15 cellular contexts compared by ENCODE assay signal in the genomic region with DNA sequence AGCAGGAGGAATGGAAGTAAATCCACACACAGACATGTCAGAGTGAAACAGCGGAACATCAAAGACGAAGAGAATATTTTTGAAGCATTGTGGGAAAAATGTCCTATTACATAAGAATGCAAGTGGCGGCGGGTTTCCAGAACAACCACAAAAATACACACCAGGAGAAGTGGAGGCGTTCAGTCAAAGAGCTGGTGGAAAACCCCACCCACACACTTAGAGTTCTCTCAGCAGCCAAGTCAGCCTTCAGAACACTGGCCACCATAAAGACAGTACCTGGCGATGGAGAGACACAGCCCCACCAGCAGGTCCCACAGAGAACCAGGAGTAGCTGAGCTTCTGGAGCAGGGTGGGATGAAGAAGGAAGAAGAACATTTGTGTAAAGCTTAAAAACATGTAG. TPM values are rescaled to one million over a fixed set of nuclear protein-coding genes. Genes with fewer than 3 reads are reported as not detected.
A peak's percentile ranks its signal among the peaks of the same experiment; 100 is the strongest.
DNase-seq lines count a peak whose midpoint lies in the region; ATAC-seq and TF ChIP-seq lines count a peak whose summit lies in the region.
"Had no signal": no experiment of that assay in that cellular context is flagged by ENCODE, and none has a peak within 500 bp of the region (broad histone marks: within the 10 kb centered on the region; RNA-seq: fewer than 3 reads in every experiment).

No MANE protein-coding gene starts in this region.

- peaks cover 9% of the 10 kb centered on the region for H3K36me3 Mint-ChIP-seq in activated naive CD4-positive, alpha-beta T cell treated with anti-CD3 and anti-CD28 coated beads for 36 hours (ENCODE audit: low read depth)

- H3K27me3 Mint-ChIP-seq in activated naive CD4-positive, alpha-beta T cell treated with anti-CD3 and anti-CD28 coated beads for 36 hours (ENCODE audit: low read depth): no peaks in the 10 kb centered on the region

- H3K4me1 Mint-ChIP-seq in activated naive CD4-positive, alpha-beta T cell treated with anti-CD3 and anti-CD28 coated beads for 36 hours (ENCODE audit: low read depth): peaks cover 19% of the 10 kb centered on the region

- intact Hi-C loops in activated naive CD4-positive, alpha-beta T cell treated with anti-CD3 and anti-CD28 coated beads for 36 hours (cut with micrococcal nuclease): no loop called here
- intact Hi-C loops in dorsolateral prefrontal cortex (cut with DNase I): no loop called here

- no peak overlapping the region for H3K27ac Mint-ChIP-seq in activated naive CD4-positive, alpha-beta T cell treated with anti-CD3 and anti-CD28 coated beads for 36 hours
- H3K27ac Mint-ChIP-seq: CD8-positive, alpha-beta T cell had no signal

- peak overlapping the region in 33 of 59 donors; percentile 2 to 82 (median 64) for H3K27ac ChIP-seq in dorsolateral prefrontal cortex

- TF ChIP-seq CTCF in GM10248 (IDR thresholded peaks at IDR 0.05; ENCODE audit: control extremely low read depth, extremely low read depth, low read depth, missing control alignments): no peak
- no peak for TF ChIP-seq CTCF in GM13976 (IDR thresholded peaks at IDR 0.05; ENCODE audit: borderline replicate concordance, control extremely low read depth, extremely low read depth, insufficient read depth, missing control alignments)
- no peak for TF ChIP-seq CTCF in dorsolateral prefrontal cortex (IDR thresholded peaks at IDR 0.05 in 54 of 56, conservative IDR thresholded peaks at IDR 0.05 in 2 of 56; ENCODE audit: low read depth in 1 of 56, partially characterized antibody in 56 of 56)

- CTCF ChIA-PET in activated naive CD4-positive, alpha-beta T cell treated with anti-CD3 and anti-CD28 coated beads for 36 hours (lab: Charles Lee): interaction anchor here (0.9 kb wide), 1 partner anchor 108 kb away, joined by 4 read pairs; no protein-coding TSS in a partner anchor
- CTCF ChIA-PET in GM10248 (lab: Yijun Ruan, JAX): interaction anchor here (1.1 kb wide), 1 partner anchor 11 kb away, joined by 3 read pairs; no protein-coding TSS in a partner anchor

- H3K9me3 Mint-ChIP-seq in activated naive CD4-positive, alpha-beta T cell treated with anti-CD3 and anti-CD28 coated beads for 36 hours: no peaks in the 10 kb centered on the region
- H3K9me3 Mint-ChIP-seq: CD8-positive, alpha-beta T cell had no signal

- peak; percentile 50 for DNase-seq in activated naive CD4-positive, alpha-beta T cell treated with anti-CD3 and anti-CD28 coated beads for 36 hours
- DNase-seq in activated naive CD4-positive, alpha-beta T cell treated with anti-CD3 and anti-CD28 coated beads, Interleukin-2, amount 50 U/mL, for 16 hours: no peak
- DNase-seq in GM10248 (ENCODE audit: extremely low spot score) (peak; percentile 48), GM13976 (ENCODE audit: low spot score) (peak; percentile 69), dorsolateral prefrontal cortex (peak in 2 of 10 donors; percentile 62 to 66), NAMALWA (ENCODE audit: low spot score) (no peak), RKO (ENCODE audit: low spot score) (no peak)
- DNase-seq: CD8-positive, alpha-beta T cell; MM.1S; NCI-H1105 treated with DMSO at 0.1 percent for 48 hours; NCI-H187 treated with DMSO at 0.1 percent for 48 hours; NCI-H446; NCI-H748 treated with DMSO at 0.1 percent for 48 hours; PC-3 had no signal

- no peak for ATAC-seq in GM21529 (IDR thresholded peaks at IDR 0.05; ENCODE audit: unreplicated experiment)
- ATAC-seq: CD8-positive, alpha-beta T cell; PC-3 had no signal

- in situ Hi-C loops in GM13976 (cut with MboI; ENCODE audit: low sequenced_read_pairs, unreplicated experiment): no loop called here

- POLR2A ChIA-PET in GM10248 (lab: Yijun Ruan, JAX): no interaction called here

- no peak overlapping the region for H3K4me3 Mint-ChIP-seq in activated naive CD4-positive, alpha-beta T cell treated with anti-CD3 and anti-CD28 coated beads for 36 hours
- H3K4me3 Mint-ChIP-seq: CD8-positive, alpha-beta T cell had no signal

- no peaks in the 10 kb centered on the region for H3K27me3 ChIP-seq in dorsolateral prefrontal cortex

- H3K4me3 ChIP-seq in dorsolateral prefrontal cortex: no peak overlapping the region

RNA-seq across cellular contexts. Expression of a gene that starts 23.7 kb away (rescaled TPM):
- total RNA-seq in activated naive CD4-positive, alpha-beta T cell treated with anti-CD3 and anti-CD28 coated beads for 36 hours: not detected
- total RNA-seq in dorsolateral prefrontal cortex: 100 to 1,000 TPM in 23 of 120 experiments, 10 to 100 TPM in 96, 1 to 10 TPM in 1; 6.9 to 243 (median 52.2) TPM
- total RNA-seq: CD8-positive, alpha-beta T cell; PC-3 had no signal

Comparison
In these comparisons a context has a peak if more than half of its experiments do, and no peak if none do; other contexts are left out.
1. DNase-seq: peak in activated naive CD4-positive, alpha-beta T cell treated with anti-CD3 and anti-CD28 coated beads for 36 hours (single experiment), GM10248 (single experiment) and GM13976 (single experiment); none in activated naive CD4-positive, alpha-beta T cell treated with anti-CD3 and anti-CD28 coated beads, Interleukin-2, amount 50 U/mL, for 16 hours (single experiment), NAMALWA (single experiment) and RKO (single experiment).
2. RNA of a gene that starts 23.7 kb away (total RNA-seq): 6.9 to 243 TPM in dorsolateral prefrontal cortex; not detected in activated naive CD4-positive, alpha-beta T cell treated with anti-CD3 and anti-CD28 coated beads for 36 hours; every median in the first group is over 4 times any median in the second.